In genomic region chr3:39413691-39414420, GRCh38 we compare ENCODE assay signal across 12 cellular contexts. TPM values are rescaled to one million over a fixed set of nuclear protein-coding genes. Genes with fewer than 3 reads are reported as not detected.
A peak's percentile ranks its signal among the peaks of the same experiment; 100 is the strongest.
DNase-seq lines count a peak whose midpoint lies in the region; ATAC-seq, FAIRE-seq and TF ChIP-seq lines count a peak whose summit lies in the region.
"Had no signal": no experiment of that assay in that cellular context is flagged by ENCODE, and none has a peak within 500 bp of the region (broad histone marks: within the 10 kb centered on the region; RNA-seq: fewer than 3 reads in every experiment).

No MANE protein-coding gene starts in this region.

- H3K79me2 ChIP-seq in HCT116 (ENCODE audit: insufficient read depth, low read length) (peaks cover 28% of the 10 kb centered on the region), HepG2 (ENCODE audit: insufficient read depth, low read length) (peaks cover 15% of the 10 kb centered on the region)

- no peak overlapping the region for H2AFZ ChIP-seq in HCT116 (ENCODE audit: low read depth, low read length, poor library complexity, severe bottlenecking)
- no peak overlapping the region for H2AFZ ChIP-seq in HepG2 (ENCODE audit: low read length)

- H3K9ac ChIP-seq in HCT116 (ENCODE audit: low read length) (no peak overlapping the region), HepG2 (ENCODE audit: insufficient read depth, low read depth, low read length) (no peak overlapping the region)

- H3K4me3 ChIP-seq in CD8-positive, alpha-beta T cell (ENCODE audit: low read depth, low read length) = no peak overlapping the region
- H3K4me3 ChIP-seq in HCT116 (replicated peaks in 1 of 2; ENCODE audit: low read depth in 1 of 2, low read length in 2 of 2) = no peak overlapping the region
- no peak overlapping the region for H3K4me3 ChIP-seq in HepG2 (replicated peaks in 1 of 3; ENCODE audit: insufficient read depth in 1 of 3, low read depth in 2 of 3, low read length in 3 of 3)
- H3K4me3 ChIP-seq: pancreas had no signal

- in situ Hi-C loops in HepG2 (cut with HindIII; ENCODE audit: extremely low pct_ligation_motif_present, low pct_unique_long_range_greater_than_20kb) = no loop called here

- intact Hi-C loops in CD8-positive, alpha-beta T cell (cut with DNase I, micrococcal nuclease) = no loop called here
- intact Hi-C loops in HCT116 (cut with micrococcal nuclease) (loop anchor here (10.0 kb wide), 1 partner anchor 901 kb away; no protein-coding TSS in a partner anchor), HepG2 (cut with micrococcal nuclease; ENCODE audit: unreplicated experiment) (no loop called here)

- H3K36me3 Mint-ChIP-seq in CD8-positive, alpha-beta T cell = peaks cover 62% of the 10 kb centered on the region
- H3K36me3 Mint-ChIP-seq in activated CD8-positive, alpha-beta T cell treated with anti-CD3 and anti-CD28 coated beads, Interleukin-2, amount 10 ng/mL, durations not matched to agents 7 days and 5 days (ENCODE audit: low read depth) = peaks cover 61% of the 10 kb centered on the region

- H3K27me3 Mint-ChIP-seq in CD8-positive, alpha-beta T cell (ENCODE audit: low read depth) = no peaks in the 10 kb centered on the region
- H3K27me3 Mint-ChIP-seq in activated CD8-positive, alpha-beta T cell treated with anti-CD3 and anti-CD28 coated beads, Interleukin-2, amount 10 ng/mL, durations not matched to agents 7 days and 5 days (ENCODE audit: low read depth) = no peaks in the 10 kb centered on the region
- H3K27me3 Mint-ChIP-seq: central memory CD8-positive, alpha-beta T cell had no signal

- no peaks in the 10 kb centered on the region for H3K9me2 ChIP-seq in HCT116 (ENCODE audit: insufficient read depth)

- no peak for TF ChIP-seq RAD21 in HCT116 (IDR thresholded peaks at IDR 0.05; ENCODE audit: low read depth)
- TF ChIP-seq RAD21 in HepG2 (CRISPR knock-in tag; IDR thresholded peaks at IDR 0.05) = no peak

- H3K4me1 ChIP-seq in CD8-positive, alpha-beta T cell (ENCODE audit: insufficient read depth, low read length) = peaks cover 24% of the 10 kb centered on the region
- H3K4me1 ChIP-seq in HCT116 (ENCODE audit: control insufficient read depth in 1 of 2, insufficient read depth in 2 of 2, low read length in 2 of 2) = peaks cover 0 to 26% of the 10 kb centered on the region in 2 experiments; a peak in 2 of 4 replicates
- peaks cover 24% of the 10 kb centered on the region for H3K4me1 ChIP-seq in HepG2 (ENCODE audit: insufficient read depth, low read length)

- peak overlapping the region; percentile 82 for H3K27ac Mint-ChIP-seq in CD8-positive, alpha-beta T cell
- peak overlapping the region; percentile 4 for H3K27ac Mint-ChIP-seq in activated CD8-positive, alpha-beta T cell treated with anti-CD3 and anti-CD28 coated beads, Interleukin-2, amount 10 ng/mL, durations not matched to agents 7 days and 5 days

- H4K20me1 ChIP-seq in HCT116 (ENCODE audit: insufficient read depth) = peaks cover 42% of the 10 kb centered on the region; the same call in 1 of the 2 replicates
- H4K20me1 ChIP-seq in HepG2 (ENCODE audit: insufficient read depth, low read length) = peaks cover 24% of the 10 kb centered on the region

- CTCF ChIA-PET in CD8-positive, alpha-beta T cell (lab: Charles Lee) = no interaction called here
- CTCF ChIA-PET in HCT116 (lab: Charles Lee) = interaction anchor here (1.1 to 4.0 kb wide), 2 partner anchors 33 to 84 kb away, joined by 4 to 37 read pairs; no protein-coding TSS in a partner anchor
- CTCF ChIA-PET in activated CD8-positive, alpha-beta T cell treated with anti-CD3 and anti-CD28 coated beads, Interleukin-2, amount 10 ng/mL, durations not matched to agents 7 days and 5 days (lab: Charles Lee) = interaction anchor here (2.4 kb wide), 1 partner anchor 85 kb away, joined by 9 read pairs; no protein-coding TSS in a partner anchor
- CTCF ChIA-PET in HepG2 (lab: Yijun Ruan, JAX; ENCODE audit: low intra/inter-chr PET ratio, low total read pairs) = no interaction called here

- H3K36me3 ChIP-seq in CD8-positive, alpha-beta T cell (ENCODE audit: insufficient read depth, low read length) = peaks cover 46% of the 10 kb centered on the region
- H3K36me3 ChIP-seq in HCT116 (ENCODE audit: control insufficient read depth in 1 of 2, insufficient read depth in 2 of 2, low read length in 2 of 2) (peaks cover 33 to 50% of the 10 kb centered on the region in 2 experiments), HepG2 (replicated peaks in 1 of 2; ENCODE audit: control insufficient read depth in 1 of 2, insufficient read depth in 2 of 2, low read length in 2 of 2) (peaks cover 8 to 50% of the 10 kb centered on the region in 2 experiments)

- no peak overlapping the region for H3K27ac ChIP-seq in CD8-positive, alpha-beta T cell (ENCODE audit: low read depth, low read length)
- peak overlapping the region; percentile 54 for H3K27ac ChIP-seq in HCT116 (ENCODE audit: low read depth, low read length)
- H3K27ac ChIP-seq in HepG2 (ENCODE audit: extremely low read length, insufficient read depth, low read length) = no peak overlapping the region

- DNase-seq in CD8-positive, alpha-beta T cell = no peak
- DNase-seq in HCT116 (ENCODE audit: low read depth, low spot score) = no peak
- DNase-seq in activated CD8-positive, alpha-beta T cell treated with anti-CD3 and anti-CD28 coated beads, Interleukin-2, amount 10 ng/mL, durations not matched to agents 7 days and 5 days = no peak
- DNase-seq in HepG2 (ENCODE audit: low spot score) = no peak
- no peak for DNase-seq in NCI-H1436 (lab: John Stamatoyannopoulos, UW)
- DNase-seq: hippocampal formation, pancreas had no signal

- WGBS in HepG2 (ENCODE audit: low lambda C conversion rate) = 92% methylated on average over 5 of the region's 6 CpGs

- TF ChIP-seq POLR2A in HCT116 (IDR thresholded peaks at IDR 0.05; ENCODE audit: borderline replicate concordance, extremely low read depth, insufficient read depth, insufficient read length) (no peak), HepG2 (IDR thresholded peaks at IDR 0.05; ENCODE audit: insufficient read depth in 1 of 2, low read depth in 2 of 2, low read length in 2 of 2) (peak in 1 of 2 experiments; percentile 51; a peak in 2 of 4 replicates)

- TF ChIP-seq EP300 in HepG2 (IDR thresholded peaks at IDR 0.05; ENCODE audit: low read depth in 2 of 2, low read length in 2 of 2) (no peak), HepG2 (CRISPR knock-in tag; IDR thresholded peaks at IDR 0.05; ENCODE audit: borderline replicate concordance) (no peak)

- H3K9me3 Mint-ChIP-seq in CD8-positive, alpha-beta T cell = no peaks in the 10 kb centered on the region
- no peaks in the 10 kb centered on the region for H3K9me3 Mint-ChIP-seq in activated CD8-positive, alpha-beta T cell treated with anti-CD3 and anti-CD28 coated beads, Interleukin-2, amount 10 ng/mL, durations not matched to agents 7 days and 5 days (ENCODE audit: insufficient read depth)
- H3K9me3 Mint-ChIP-seq: central memory CD8-positive, alpha-beta T cell had no signal

- RAD21 ChIA-PET in HCT116 (lab: Charles Lee; ENCODE audit: low non-redundant PET in 1 of 2, low total read pairs in 2 of 2, uncharacterized antibody in 2 of 2, unreplicated experiment in 2 of 2) = no interaction called here

- no peak overlapping the region for H3K4me3 Mint-ChIP-seq in CD8-positive, alpha-beta T cell
- no peak overlapping the region for H3K4me3 Mint-ChIP-seq in activated CD8-positive, alpha-beta T cell treated with anti-CD3 and anti-CD28 coated beads, Interleukin-2, amount 10 ng/mL, durations not matched to agents 7 days and 5 days
- H3K4me3 Mint-ChIP-seq: central memory CD8-positive, alpha-beta T cell had no signal

- H3K27me3 ChIP-seq in CD8-positive, alpha-beta T cell (ENCODE audit: insufficient read depth, low read length) = no peaks in the 10 kb centered on the region
- H3K27me3 ChIP-seq in HCT116 (ENCODE audit: insufficient read depth, low read length) (no peaks in the 10 kb centered on the region), HepG2 (ENCODE audit: control insufficient read depth in 1 of 2, insufficient read depth in 2 of 2, low read length in 2 of 2) (no peaks in the 10 kb centered on the region)
- H3K27me3 ChIP-seq: pancreas had no signal

- no peak for FAIRE-seq in HepG2 (lab: Jason Lieb, UNC)
- FAIRE-seq: pancreas had no signal

- no TSS peak for BruUV-seq in HCT116 (replicated peaks; lab: Mats Ljungman, UMichigan)
- no TSS peak for BruUV-seq in HepG2 (replicated peaks; lab: Mats Ljungman, UMichigan)

- H3K9me3 ChIP-seq in CD8-positive, alpha-beta T cell (ENCODE audit: low read length) = no peaks in the 10 kb centered on the region
- H3K9me3 ChIP-seq in HCT116 (ENCODE audit: control insufficient read depth in 1 of 2, insufficient read depth in 1 of 2, low read depth in 1 of 2, low read length in 2 of 2) (no peaks in the 10 kb centered on the region), HepG2 (ENCODE audit: low read length) (no peaks in the 10 kb centered on the region)
- H3K9me3 ChIP-seq: pancreas had no signal

- no peak for ATAC-seq in CD8-positive, alpha-beta T cell
- ATAC-seq in HCT116 (peak; percentile 6), HepG2 (peak; percentile 0; the same call in 1 of the 3 replicates), HG03442 (IDR thresholded peaks at IDR 0.05; ENCODE audit: unreplicated experiment) (no peak), GM21423 (IDR thresholded peaks at IDR 0.05; ENCODE audit: unreplicated experiment) (no peak), GM19463 (IDR thresholded peaks at IDR 0.05; ENCODE audit: unreplicated experiment) (no peak)
- ATAC-seq in activated CD8-positive, alpha-beta T cell treated with anti-CD3 and anti-CD28 coated beads, Interleukin-2, amount 10 ng/mL, durations not matched to agents 7 days and 5 days = no peak

- H3K4me2 ChIP-seq in HCT116 (ENCODE audit: low read length) (no peak overlapping the region), HepG2 (ENCODE audit: low read depth, low read length) (no peak overlapping the region)

- POLR2A ChIA-PET in CD8-positive, alpha-beta T cell (lab: Charles Lee) = interaction anchor here (1.1 kb wide), 1 partner anchor 10 kb away, joined by 3 read pairs; no protein-coding TSS in a partner anchor
- POLR2A ChIA-PET in HCT116 (lab: Charles Lee) (interaction anchor here (1.9 kb wide), 1 partner anchor 10 kb away, joined by 4 read pairs; no protein-coding TSS in a partner anchor), HepG2 (lab: Yijun Ruan, JAX) (interaction anchor here (1.2 kb wide), 1 partner anchor 8 kb away, joined by 5 read pairs; the partner anchor contains the start of gene RPSA)
- POLR2A ChIA-PET in activated CD8-positive, alpha-beta T cell treated with anti-CD3 and anti-CD28 coated beads, Interleukin-2, amount 10 ng/mL, durations not matched to agents 7 days and 5 days (lab: Charles Lee) = interaction anchor here (1.5 kb wide), 1 partner anchor 30 kb away, joined by 8 read pairs; no protein-coding TSS in a partner anchor

- H3K4me1 Mint-ChIP-seq in CD8-positive, alpha-beta T cell (ENCODE audit: low read depth) = peaks cover 37% of the 10 kb centered on the region
- peaks cover 34% of the 10 kb centered on the region for H3K4me1 Mint-ChIP-seq in activated CD8-positive, alpha-beta T cell treated with anti-CD3 and anti-CD28 coated beads, Interleukin-2, amount 10 ng/mL, durations not matched to agents 7 days and 5 days (ENCODE audit: low read depth)

- TF ChIP-seq CTCF in CD8-positive, alpha-beta T cell (IDR thresholded peaks at IDR 0.05) = no peak
- no peak for TF ChIP-seq CTCF in HCT116 (IDR thresholded peaks at IDR 0.05 in 2 of 3, conservative IDR thresholded peaks at IDR 0.05 in 1 of 3; ENCODE audit: borderline replicate concordance in 1 of 3, insufficient read depth in 1 of 3, low read depth in 2 of 3, low read length in 2 of 3)
- TF ChIP-seq CTCF in HepG2 (CRISPR knock-in tag; IDR thresholded peaks at IDR 0.05) = no peak

RNA-seq across cellular contexts. Expression of gene RPSA, which starts 7.3 kb away (rescaled TPM):
- 1,000 to 10,000 TPM; 1,951 to 2,020 TPM for total RNA-seq in CD8-positive, alpha-beta T cell
- 2,486 TPM for total RNA-seq in HCT116 (2021; ENCODE audit: unreplicated experiment)
- polyA plus RNA-seq in HCT116 (2012) = 3,310 and 3,338 TPM in 2 replicates
- total RNA-seq in activated CD8-positive, alpha-beta T cell treated with anti-CD3 and anti-CD28 coated beads, Interleukin-2, amount 10 ng/mL, durations not matched to agents 7 days and 5 days = 1,000 to 10,000 TPM; 1,654 to 1,730 TPM
- 1,683 and 1,960 TPM in 2 replicates for total RNA-seq in HepG2 (2016; rRNA removed; fragmentation: Illumina TruSeq; extraction: Trizol)
- 4,234 and 4,880 TPM in 2 replicates for total RNA-seq in HepG2 (2016; cell fraction: cytosol; rRNA removed; fragmentation: Illumina TruSeq; extraction: Trizol; ENCODE audit: low read depth)
- total RNA-seq in HepG2 (2016; cell fraction: insoluble cytoplasmic fraction; rRNA removed; fragmentation: Illumina TruSeq; extraction: Trizol) = 1,681 and 2,033 TPM in 2 replicates
- 4,469 and 4,736 TPM in 2 replicates for total RNA-seq in HepG2 (2016; cell fraction: membrane; rRNA removed; fragmentation: Illumina TruSeq; extraction: Trizol)
- total RNA-seq in HepG2 (2016; cell fraction: nucleus; rRNA removed; fragmentation: Illumina TruSeq; extraction: Trizol) = 671 and 721 TPM in 2 replicates
- polyA plus RNA-seq in HepG2 (2011; rRNA removed) = 2,662 and 3,226 TPM in 2 replicates
- 2,617 and 3,480 TPM in 2 replicates for polyA plus RNA-seq in HepG2 (2011; cell fraction: cytosol; rRNA removed)
- 707 and 717 TPM in 2 replicates for polyA plus RNA-seq in HepG2 (2011; cell fraction: nucleus; rRNA removed)
- 1,399 and 1,552 TPM in 2 replicates for polyA plus RNA-seq in HepG2 (2012)
- polyA plus RNA-seq in HepG2 (2016; cell fraction: cytosol; fragmentation: Illumina TruSeq; extraction: Trizol; ENCODE audit: low read depth) = 5,088 and 5,753 TPM in 2 replicates
- 1,997 and 2,058 TPM in 2 replicates for polyA plus RNA-seq in HepG2 (2016; cell fraction: insoluble cytoplasmic fraction; fragmentation: Illumina TruSeq; extraction: Trizol; ENCODE audit: low read depth)
- 4,231 and 4,512 TPM in 2 replicates for polyA plus RNA-seq in HepG2 (2016; cell fraction: membrane; fragmentation: Illumina TruSeq; extraction: Trizol; ENCODE audit: low read depth)
- polyA plus RNA-seq in HepG2 (2016; cell fraction: nucleus; fragmentation: Illumina TruSeq; extraction: Trizol; ENCODE audit: insufficient read depth, low read depth) = 1,039 and 1,069 TPM in 2 replicates
- 1,437 and 2,324 TPM in 2 replicates for polyA minus RNA-seq in HepG2 (2011; rRNA and poly(A)+ RNA removed; ENCODE audit: low replicate concordance)
- 460 and 463 TPM in 2 replicates for polyA minus RNA-seq in HepG2 (2011; cell fraction: cytosol; rRNA and poly(A)+ RNA removed)
- 336 and 408 TPM in 2 replicates for polyA minus RNA-seq in HepG2 (2011; cell fraction: nucleus; rRNA and poly(A)+ RNA removed)

RNA-seq across cellular contexts. Expression of gene SLC25A38, which starts 30.7 kb away (rescaled TPM):
- total RNA-seq in CD8-positive, alpha-beta T cell = 10 to 100 TPM; 64.0 to 65.1 TPM
- 26.7 TPM for total RNA-seq in HCT116 (2021; ENCODE audit: unreplicated experiment)
- 17.0 and 23.9 TPM in 2 replicates for polyA plus RNA-seq in HCT116 (2012)
- total RNA-seq in activated CD8-positive, alpha-beta T cell treated with anti-CD3 and anti-CD28 coated beads, Interleukin-2, amount 10 ng/mL, durations not matched to agents 7 days and 5 days = 10 to 100 TPM; 40.2 to 42.4 TPM
- 32.5 and 33.7 TPM in 2 replicates for total RNA-seq in HepG2 (2016; rRNA removed; fragmentation: Illumina TruSeq; extraction: Trizol)
- total RNA-seq in HepG2 (2016; cell fraction: cytosol; rRNA removed; fragmentation: Illumina TruSeq; extraction: Trizol; ENCODE audit: low read depth) = 13.6 and 14.0 TPM in 2 replicates
- total RNA-seq in HepG2 (2016; cell fraction: insoluble cytoplasmic fraction; rRNA removed; fragmentation: Illumina TruSeq; extraction: Trizol) = 30.5 and 33.1 TPM in 2 replicates
- total RNA-seq in HepG2 (2016; cell fraction: membrane; rRNA removed; fragmentation: Illumina TruSeq; extraction: Trizol) = 28.9 and 29.7 TPM in 2 replicates
- 21.9 and 22.5 TPM in 2 replicates for total RNA-seq in HepG2 (2016; cell fraction: nucleus; rRNA removed; fragmentation: Illumina TruSeq; extraction: Trizol)
- 32.3 and 35.4 TPM in 2 replicates for polyA plus RNA-seq in HepG2 (2011; rRNA removed)
- polyA plus RNA-seq in HepG2 (2011; cell fraction: cytosol; rRNA removed) = 27.5 and 32.3 TPM in 2 replicates
- polyA plus RNA-seq in HepG2 (2011; cell fraction: nucleus; rRNA removed) = 22.7 and 25.3 TPM in 2 replicates
- 22.2 and 25.3 TPM in 2 replicates for polyA plus RNA-seq in HepG2 (2012)
- polyA plus RNA-seq in HepG2 (2016; cell fraction: cytosol; fragmentation: Illumina TruSeq; extraction: Trizol; ENCODE audit: low read depth) = 10.3 and 12.0 TPM in 2 replicates
- polyA plus RNA-seq in HepG2 (2016; cell fraction: insoluble cytoplasmic fraction; fragmentation: Illumina TruSeq; extraction: Trizol; ENCODE audit: low read depth) = 32.2 and 34.1 TPM in 2 replicates
- 21.0 and 23.3 TPM in 2 replicates for polyA plus RNA-seq in HepG2 (2016; cell fraction: membrane; fragmentation: Illumina TruSeq; extraction: Trizol; ENCODE audit: low read depth)
- 38.0 and 39.9 TPM in 2 replicates for polyA plus RNA-seq in HepG2 (2016; cell fraction: nucleus; fragmentation: Illumina TruSeq; extraction: Trizol; ENCODE audit: insufficient read depth, low read depth)
- polyA minus RNA-seq in HepG2 (2011; rRNA and poly(A)+ RNA removed; ENCODE audit: low replicate concordance) = 44.2 and 49.5 TPM in 2 replicates
- polyA minus RNA-seq in HepG2 (2011; cell fraction: cytosol; rRNA and poly(A)+ RNA removed) = 16.9 and 17.9 TPM in 2 replicates
- 15.6 and 18.8 TPM in 2 replicates for polyA minus RNA-seq in HepG2 (2011; cell fraction: nucleus; rRNA and poly(A)+ RNA removed)

RNA-seq across cellular contexts. Expression of gene MOBP, which starts 53.6 kb away (rescaled TPM):
- not detected for total RNA-seq in CD8-positive, alpha-beta T cell
- total RNA-seq in HCT116 (2021; ENCODE audit: unreplicated experiment) = not detected
- not detected in 2 replicates for polyA plus RNA-seq in HCT116 (2012)
- not detected for total RNA-seq in activated CD8-positive, alpha-beta T cell treated with anti-CD3 and anti-CD28 coated beads, Interleukin-2, amount 10 ng/mL, durations not matched to agents 7 days and 5 days
- not detected in 2 replicates for total RNA-seq in HepG2 (2016; rRNA removed; fragmentation: Illumina TruSeq; extraction: Trizol)
- not detected in 2 replicates for total RNA-seq in HepG2 (2016; cell fraction: cytosol; rRNA removed; fragmentation: Illumina TruSeq; extraction: Trizol; ENCODE audit: low read depth)
- total RNA-seq in HepG2 (2016; cell fraction: insoluble cytoplasmic fraction; rRNA removed; fragmentation: Illumina TruSeq; extraction: Trizol) = not detected in 2 replicates
- total RNA-seq in HepG2 (2016; cell fraction: membrane; rRNA removed; fragmentation: Illumina TruSeq; extraction: Trizol) = not detected in 2 replicates
- total RNA-seq in HepG2 (2016; cell fraction: nucleus; rRNA removed; fragmentation: Illumina TruSeq; extraction: Trizol) = not detected in 2 replicates
- polyA plus RNA-seq in HepG2 (2011; rRNA removed) = not detected in 2 replicates
- 0.01 TPM in 1 of 2 replicates, not detected in the other for polyA plus RNA-seq in HepG2 (2011; cell fraction: cytosol; rRNA removed)
- not detected in 2 replicates for polyA plus RNA-seq in HepG2 (2011; cell fraction: nucleus; rRNA removed)
- polyA plus RNA-seq in HepG2 (2012) = not detected in 2 replicates
- not detected in 2 replicates for polyA plus RNA-seq in HepG2 (2016; cell fraction: cytosol; fragmentation: Illumina TruSeq; extraction: Trizol; ENCODE audit: low read depth)
- polyA plus RNA-seq in HepG2 (2016; cell fraction: insoluble cytoplasmic fraction; fragmentation: Illumina TruSeq; extraction: Trizol; ENCODE audit: low read depth) = not detected in 2 replicates
- polyA plus RNA-seq in HepG2 (2016; cell fraction: membrane; fragmentation: Illumina TruSeq; extraction: Trizol; ENCODE audit: low read depth) = not detected in 2 replicates
- polyA plus RNA-seq in HepG2 (2016; cell fraction: nucleus; fragmentation: Illumina TruSeq; extraction: Trizol; ENCODE audit: insufficient read depth, low read depth) = not detected in 2 replicates
- not detected in 2 replicates for polyA minus RNA-seq in HepG2 (2011; rRNA and poly(A)+ RNA removed; ENCODE audit: low replicate concordance)
- polyA minus RNA-seq in HepG2 (2011; cell fraction: cytosol; rRNA and poly(A)+ RNA removed) = not detected in 2 replicates
- not detected in 2 replicates for polyA minus RNA-seq in HepG2 (2011; cell fraction: nucleus; rRNA and poly(A)+ RNA removed)
- total RNA-seq: LHCN-M2, pancreas had no signal
- polyA plus RNA-seq: pancreas had no signal

Comparison
In these comparisons a context has a peak if more than half of its experiments do, and no peak if none do; other contexts are left out.
1. ATAC-seq: peak in HCT116 (single experiment) and HepG2 (single experiment); none in CD8-positive, alpha-beta T cell (single experiment), activated CD8-positive, alpha-beta T cell treated with anti-CD3 and anti-CD28 coated beads, Interleukin-2, amount 10 ng/mL, durations not matched to agents 7 days and 5 days (single experiment), HG03442 (single experiment), GM21423 (single experiment) and GM19463 (single experiment).
2. CTCF ChIA-PET loops: an anchor here in HCT116 (1.1 to 4.0 kb wide) and activated CD8-positive, alpha-beta T cell treated with anti-CD3 and anti-CD28 coated beads, Interleukin-2, amount 10 ng/mL, durations not matched to agents 7 days and 5 days (2.4 kb wide); none called in CD8-positive, alpha-beta T cell and HepG2.